ENCODE assay signal across 16 cellular contexts in genomic region chr3:17119198-17120072, GRCh38.
"Had no signal": no experiment of that assay in that cellular context is flagged by ENCODE, and none has a peak within 500 bp of the region (broad histone marks: within the 10 kb centered on the region; RNA-seq: fewer than 3 reads in every experiment).

No MANE protein-coding gene starts in this region.

- DNase-seq: effector CD4-positive, alpha-beta T cell; glutamatergic neuron; left cardiac atrium; left ventricle myocardium superior; mesendoderm; naive thymus-derived CD4-positive, alpha-beta T cell; ovary; right cardiac atrium; small intestine; stimulated activated CD4-positive, alpha-beta T cell treated with anti-CD3 and anti-CD28 coated beads, Interleukin-12 subunit alpha, Interleukin-12 subunit beta, amount 100 ng/mL, for 4 hours; stimulated activated naive CD4-positive, alpha-beta T cell treated with Interleukin-2 at 50 U/mL for 16 hours; trophoblast cell had no signal

- H3K27me3 Mint-ChIP-seq: naive thymus-derived CD4-positive, alpha-beta T cell had no signal

- H3K4me3 Mint-ChIP-seq: naive thymus-derived CD4-positive, alpha-beta T cell had no signal

- H3K4me1 ChIP-seq: gastroesophageal sphincter had no signal

- H3K27ac ChIP-seq: coronary artery, gastroesophageal sphincter, neutrophil, ovary had no signal

- H3K27ac Mint-ChIP-seq: naive thymus-derived CD4-positive, alpha-beta T cell had no signal

- H3K27me3 ChIP-seq: gastroesophageal sphincter, neutrophil, ovary had no signal

- ATAC-seq: esophagus mucosa; gastroesophageal sphincter; left cardiac atrium; left ventricle myocardium superior; naive thymus-derived CD4-positive, alpha-beta T cell; right cardiac atrium had no signal
